Comparison of ENCODE assay signal across 16 cellular contexts in genomic region chr16:85515319-85515745, GRCh38.
DNase-seq lines count a peak whose midpoint lies in the region; ATAC-seq and TF ChIP-seq lines count a peak whose summit lies in the region.
"Had no signal": no experiment of that assay in that cellular context is flagged by ENCODE, and none has a peak within 500 bp of the region (broad histone marks: within the 10 kb centered on the region; RNA-seq: fewer than 3 reads in every experiment).

No MANE protein-coding gene starts in this region.

- no peak for ATAC-seq in GM18511 (IDR thresholded peaks at IDR 0.05; ENCODE audit: unreplicated experiment)
- ATAC-seq: stimulated activated naive CD8-positive, alpha-beta T cell treated with anti-CD3 and anti-CD28 coated beads, Interleukin-15, amount 100 ng/mL, for 72 hours had no signal

- H3K36me3 ChIP-seq in A673 (ENCODE audit: insufficient read depth, low read length, poor library complexity, severe bottlenecking), result no peaks in the 10 kb centered on the region
- H3K36me3 ChIP-seq in NT2/D1 (ENCODE audit: insufficient read depth, insufficient read length, low read length), result no peaks in the 10 kb centered on the region
- peaks cover 0 to 4% of the 10 kb centered on the region in 2 donors for H3K36me3 ChIP-seq in esophagus (ENCODE audit: control insufficient read depth in 2 of 2, insufficient read depth in 2 of 2, low read length in 1 of 2)

- H3K27ac Mint-ChIP-seq in osteocyte (ENCODE audit: unreplicated experiment), result peak overlapping the region; percentile 97
- H3K27ac Mint-ChIP-seq: stimulated activated naive CD8-positive, alpha-beta T cell treated with anti-CD3 and anti-CD28 coated beads, Interleukin-15, amount 100 ng/mL, for 72 hours had no signal

- H3K9ac ChIP-seq in NT2/D1 (ENCODE audit: insufficient read length, low read depth), result peak overlapping the region; percentile 68

- DNase-seq in A673 (ENCODE audit: low spot score) (peak; percentile 67), NT2/D1 (ENCODE audit: low read depth, low spot score) (no peak), osteocyte (ENCODE audit: extremely low spot score, unreplicated experiment) (no peak), HuH-7.5 (ENCODE audit: low spot score) (no peak), HuH-7 (ENCODE audit: low spot score) (no peak), SKM-1 treated with dmso at 0.1 percent for 144 hours (lab: John Stamatoyannopoulos, UW; ENCODE audit: unreplicated experiment) (no peak)
- DNase-seq: activated CD4-positive, alpha-beta T cell treated with anti-CD3 and anti-CD28 coated beads for 4 hours; GF-D8; NCI-H1048; NCI-H524 treated with DMSO at 0.1 percent for 48 hours; stimulated activated CD4-positive, alpha-beta T cell treated with anti-CD3 and anti-CD28 coated beads, Interleukin-2, amount 100 ng/mL, for 48 hours; stimulated activated naive CD8-positive, alpha-beta T cell treated with anti-CD3 and anti-CD28 coated beads, Interleukin-15, amount 100 ng/mL, for 72 hours; SW 1271 had no signal

- POLR2A ChIA-PET in A673 (lab: Charles Lee; ENCODE audit: low non-redundant PET), result no interaction called here

- WGBS in esophagus, 2 donors, result 39 to 41% methylated on average over 13 of the region's 13 CpGs

- no peak for TF ChIP-seq CTCF in A673 (conservative IDR thresholded peaks at IDR 0.05; ENCODE audit: low read depth, low read length)
- TF ChIP-seq CTCF in osteocyte (IDR thresholded peaks at IDR 0.05), result no peak

- BruUV-seq in A673 (replicated peaks; lab: Mats Ljungman, UMichigan), result no TSS peak

- H3K4me1 ChIP-seq in A673 (ENCODE audit: insufficient read depth, low read length, poor library complexity, severe bottlenecking) (peaks cover 33% of the 10 kb centered on the region), NT2/D1 (ENCODE audit: insufficient read depth, insufficient read length) (peaks cover 31% of the 10 kb centered on the region), esophagus (ENCODE audit: control insufficient read depth in 2 of 2, insufficient read depth in 2 of 2, low read length in 1 of 2) (peaks cover 5 to 23% of the 10 kb centered on the region in 2 donors)

- no peaks in the 10 kb centered on the region for H3K27me3 Mint-ChIP-seq in osteocyte (ENCODE audit: unreplicated experiment)
- H3K27me3 Mint-ChIP-seq: stimulated activated naive CD8-positive, alpha-beta T cell treated with anti-CD3 and anti-CD28 coated beads, Interleukin-15, amount 100 ng/mL, for 72 hours had no signal

- CTCF ChIA-PET in A673 (lab: Charles Lee), result interaction anchor here (1.0 kb wide), 1 partner anchor 54 kb away, joined by 4 read pairs; no protein-coding TSS in a partner anchor

- H3K27ac ChIP-seq in A673 (ENCODE audit: low read depth, low read length, poor library complexity, severe bottlenecking) (peak overlapping the region; percentile 68), esophagus (ENCODE audit: low read depth in 2 of 2, low read length in 1 of 2) (peak overlapping the region; percentile 58 to 70)
- H3K27ac ChIP-seq: HL-60 had no signal

- H3K9me3 Mint-ChIP-seq in osteocyte (ENCODE audit: unreplicated experiment), result no peaks in the 10 kb centered on the region

- H3K36me3 Mint-ChIP-seq in osteocyte (ENCODE audit: unreplicated experiment), result no peaks in the 10 kb centered on the region

- peaks cover 47% of the 10 kb centered on the region for H3K4me1 Mint-ChIP-seq in osteocyte (ENCODE audit: unreplicated experiment)
- H3K4me1 Mint-ChIP-seq: stimulated activated naive CD8-positive, alpha-beta T cell treated with anti-CD3 and anti-CD28 coated beads, Interleukin-15, amount 100 ng/mL, for 72 hours had no signal

- H3K27me3 ChIP-seq in A673 (replicated peaks; ENCODE audit: insufficient read depth, low read depth, low read length, poor library complexity), result no peaks in the 10 kb centered on the region
- H3K27me3 ChIP-seq in NT2/D1 (ENCODE audit: insufficient read depth, insufficient read length), result no peaks in the 10 kb centered on the region
- no peaks in the 10 kb centered on the region for H3K27me3 ChIP-seq in esophagus (ENCODE audit: control insufficient read depth in 1 of 2, insufficient read depth in 2 of 2, low read length in 2 of 2)

- H3K4me3 ChIP-seq in A673 (ENCODE audit: low read depth, low read length, poor library complexity, severe bottlenecking) (no peak overlapping the region), NT2/D1 (ENCODE audit: insufficient read length, low read depth) (no peak overlapping the region), esophagus (ENCODE audit: low read depth in 1 of 2, low read length in 2 of 2) (no peak overlapping the region)

- intact Hi-C loops in A673 (cut with micrococcal nuclease; ENCODE audit: unreplicated experiment), result no loop called here

- H3K9me3 ChIP-seq in A673 (ENCODE audit: low read depth, low read length, poor library complexity, severe bottlenecking) (no peaks in the 10 kb centered on the region), NT2/D1 (ENCODE audit: insufficient read depth, low read length) (no peaks in the 10 kb centered on the region), esophagus (ENCODE audit: control insufficient read depth in 2 of 2, insufficient read depth in 1 of 2, low read depth in 1 of 2, low read length in 1 of 2) (no peaks in the 10 kb centered on the region)

- no peak overlapping the region for H3K4me3 Mint-ChIP-seq in osteocyte (ENCODE audit: unreplicated experiment)
- H3K4me3 Mint-ChIP-seq: stimulated activated naive CD8-positive, alpha-beta T cell treated with anti-CD3 and anti-CD28 coated beads, Interleukin-15, amount 100 ng/mL, for 72 hours had no signal
